Comparison of ENCODE assay signal across 1 cellular context in genomic region chr1:92030701-92031107, GRCh38.
TF ChIP-seq lines count a peak whose summit lies in the region.

No MANE protein-coding gene starts in this region.

TF ChIP-seq in SK-N-SH treated with all-trans-retinoic acid at 6 μM for 48 hours, 23 proteins besides CTCF, POLR2A, EP300 and RAD21 (continued from another document):
- no peak for TF ChIP-seq CSRNP3 (CRISPR knock-in tag; IDR thresholded peaks at IDR 0.05)
- no peak for TF ChIP-seq OSR1 (CRISPR knock-in tag; IDR thresholded peaks at IDR 0.05)
- TF ChIP-seq GLIS3 (CRISPR knock-in tag; IDR thresholded peaks at IDR 0.05), result no peak
- no peak for TF ChIP-seq PPARA (CRISPR knock-in tag; IDR thresholded peaks at IDR 0.05; ENCODE audit: borderline replicate concordance)
- no peak for TF ChIP-seq ZFP30 (CRISPR knock-in tag; IDR thresholded peaks at IDR 0.05)
- TF ChIP-seq ZNF70 (CRISPR knock-in tag; IDR thresholded peaks at IDR 0.05), result no peak
- no peak for TF ChIP-seq TCF4 (CRISPR knock-in tag; IDR thresholded peaks at IDR 0.05; ENCODE audit: borderline replicate concordance)
- TF ChIP-seq CREB5 (CRISPR knock-in tag; IDR thresholded peaks at IDR 0.05; ENCODE audit: low read depth), result no peak
- no peak for TF ChIP-seq ZNF8 (CRISPR knock-in tag; IDR thresholded peaks at IDR 0.05)
- TF ChIP-seq CSDC2 (CRISPR knock-in tag; IDR thresholded peaks at IDR 0.05), result no peak
